ENCODE assay signal across 8 cellular contexts in genomic region chr19:29667941-29668340, GRCh38. TPM values are rescaled to one million over a fixed set of nuclear protein-coding genes. Genes with fewer than 3 reads are reported as not detected.
DNase-seq lines count a peak whose midpoint lies in the region; ATAC-seq and TF ChIP-seq lines count a peak whose summit lies in the region.
"Had no signal": no experiment of that assay in that cellular context is flagged by ENCODE, and none has a peak within 500 bp of the region (broad histone marks: within the 10 kb centered on the region; RNA-seq: fewer than 3 reads in every experiment).

No MANE protein-coding gene starts in this region.

- TF ChIP-seq POLR2A in stomach (IDR thresholded peaks at IDR 0.05), result no peak

- H3K36me3 Mint-ChIP-seq in effector memory CD8-positive, alpha-beta T cell (ENCODE audit: insufficient read depth), result peaks cover 69% of the 10 kb centered on the region

- intact Hi-C loops in stomach (cut with DNase I; ENCODE audit: low total_unique reads), result no loop called here

- peaks cover 0 to 7% (median 0%) of the 10 kb centered on the region in 4 donors for H3K36me3 ChIP-seq in stomach

- TF ChIP-seq EP300 in stomach (IDR thresholded peaks at IDR 0.05), result no peak

- H3K9me3 Mint-ChIP-seq in effector memory CD8-positive, alpha-beta T cell, result no peaks in the 10 kb centered on the region

- in situ Hi-C loops in KBM-7 (cut with MboI; ENCODE audit: low pct_unique_long_range_greater_than_20kb, low sequenced_read_pairs), result no loop called here

- H3K27ac Mint-ChIP-seq in effector memory CD8-positive, alpha-beta T cell, result peak overlapping the region; percentile 93 to 94

- TF ChIP-seq CTCF in stomach (IDR thresholded peaks at IDR 0.05), result no peak

- H3K27me3 Mint-ChIP-seq in effector memory CD8-positive, alpha-beta T cell, result no peaks in the 10 kb centered on the region

- H3K4me3 ChIP-seq in Jurkat, Clone E6-1 (ENCODE audit: low read length), result peak overlapping the region; percentile 80
- peak overlapping the region in 2 of 4 donors; percentile 3 to 92 for H3K4me3 ChIP-seq in stomach

- peaks cover 59 to 95% (median 84%) of the 10 kb centered on the region in 4 donors for H3K4me1 ChIP-seq in stomach

- 43 to 63% (median 53%) methylated on average over 3 to 7 of the region's 7 CpGs for whole genome bisulfite sequencing in stomach, 5 donors

- DNase-seq in Jurkat, Clone E6-1 (ENCODE audit: low read depth, low spot score), result peak; percentile 93
- DNase-seq in activated CD4-positive, alpha-beta T cell treated with anti-CD3 and anti-CD28 coated beads for 48 hours, result peak; percentile 71
- DNase-seq in effector memory CD8-positive, alpha-beta T cell, result peak; percentile 68 to 72 (median 70)
- DNase-seq in stomach (peak; percentile 59), KBM-7 (no peak), NCI-H146 (lab: John Stamatoyannopoulos, UW) (no peak), ecto neural progenitor cell (ENCODE audit: low spot score) (no peak)
- DNase-seq: NCI-H187 had no signal

- H3K27ac ChIP-seq in stomach, result peak overlapping the region in 4 of 5 donors; percentile 79 to 91 (median 88)

- no peaks in the 10 kb centered on the region for H3K9me3 ChIP-seq in stomach

- no peaks in the 10 kb centered on the region for H3K27me3 ChIP-seq in stomach

- ATAC-seq in effector memory CD8-positive, alpha-beta T cell (replicated peaks), result peak; percentile 56

- peaks cover 61 to 62% of the 10 kb centered on the region in 2 donors for H3K4me1 Mint-ChIP-seq in effector memory CD8-positive, alpha-beta T cell (ENCODE audit: low read depth in 2 of 2)

- peak overlapping the region; percentile 89 to 94 for H3K4me3 Mint-ChIP-seq in effector memory CD8-positive, alpha-beta T cell

RNA-seq across cellular contexts. Expression of gene PLEKHF1, which starts 2.7 kb away (rescaled TPM):
- polyA plus RNA-seq in Jurkat, Clone E6-1 (2012; ENCODE audit: insufficient read depth, insufficient read length), result 23.0 TPM
- total RNA-seq in stomach, result 10 to 100 TPM in 1 of 5 donors, 1 to 10 TPM in 4; 1.8 to 13.6 (median 6.1) TPM
- 1 to 10 TPM; 5.2 to 8.4 (median 6.7) TPM for polyA plus RNA-seq in stomach

RNA-seq across cellular contexts. Expression of gene C19orf12, which starts 47.1 kb away (rescaled TPM):
- polyA plus RNA-seq in Jurkat, Clone E6-1 (2012; ENCODE audit: insufficient read depth, insufficient read length), result 16.8 TPM
- 10 to 100 TPM in 4 of 5 donors, 1 to 10 TPM in 1; 4.6 to 67.2 (median 33.0) TPM for total RNA-seq in stomach
- polyA plus RNA-seq in stomach, result 10 to 100 TPM in 2 of 3 donors, 1 to 10 TPM in 1; 9.9 to 15.3 (median 13.7) TPM

Comparison
In these comparisons a context has a peak if more than half of its experiments do, and no peak if none do; other contexts are left out.
1. DNase-seq: peak in Jurkat, Clone E6-1 (single experiment), activated CD4-positive, alpha-beta T cell treated with anti-CD3 and anti-CD28 coated beads for 48 hours (single experiment), effector memory CD8-positive, alpha-beta T cell (3 of 3) and stomach (single experiment); none in KBM-7 (single experiment), NCI-H146 (single experiment) and ecto neural progenitor cell (single experiment).